13 cellular contexts compared by ENCODE assay signal in the genomic region with DNA sequence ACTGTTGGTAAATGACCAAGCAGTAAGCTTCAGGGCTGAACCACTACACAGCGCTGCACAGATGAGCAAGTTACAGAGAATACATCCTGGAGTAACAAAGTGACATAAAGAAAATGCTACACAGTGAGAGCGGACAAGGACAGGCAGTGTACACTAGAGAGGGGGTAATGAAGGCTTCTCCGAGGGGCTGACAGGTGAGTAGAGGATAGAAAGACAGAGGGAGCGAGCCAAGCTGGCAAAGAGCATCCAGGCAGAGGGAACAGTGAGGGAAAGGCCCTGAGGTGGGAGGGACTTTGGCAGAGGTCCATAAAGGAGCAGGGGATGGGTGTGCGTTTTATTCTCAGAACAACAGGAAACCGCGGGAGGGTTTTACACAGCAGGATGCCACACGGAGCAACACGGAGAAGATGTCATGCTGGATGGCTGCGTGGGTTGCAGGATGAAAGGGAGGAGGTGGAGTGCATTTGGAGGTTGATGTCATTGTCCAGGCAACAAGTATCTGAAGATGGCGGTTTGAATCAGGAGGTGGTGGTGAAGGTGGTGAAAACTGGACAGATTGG. TPM values are rescaled to one million over a fixed set of nuclear protein-coding genes. Genes with fewer than 3 reads are reported as not detected.
DNase-seq lines count a peak whose midpoint lies in the region; TF ChIP-seq lines count a peak whose summit lies in the region.
"Had no signal": no experiment of that assay in that cellular context is flagged by ENCODE, and none has a peak within 500 bp of the region (broad histone marks: within the 10 kb centered on the region; RNA-seq: fewer than 3 reads in every experiment).

No MANE protein-coding gene starts in this region.

- H3K4me1 Mint-ChIP-seq in type B pancreatic cell (ENCODE audit: unreplicated experiment) (no peaks in the 10 kb centered on the region), mesothelial cell of epicardium (no peaks in the 10 kb centered on the region)

- H3K36me3 Mint-ChIP-seq in type B pancreatic cell (no peaks in the 10 kb centered on the region), mesothelial cell of epicardium (no peaks in the 10 kb centered on the region)

- H3K4me3 Mint-ChIP-seq in type B pancreatic cell: no peak overlapping the region
- no peak overlapping the region for H3K4me3 Mint-ChIP-seq in mesothelial cell of epicardium

- H3K27ac Mint-ChIP-seq in type B pancreatic cell (no peak overlapping the region), mesothelial cell of epicardium (no peak overlapping the region)

- peak; percentile 4 to 22 for DNase-seq in NCI-H2081 (lab: John Stamatoyannopoulos, UW)
- no peak for DNase-seq in NCI-H2081 treated with DMSO at 0.1 percent for 48 hours (lab: John Stamatoyannopoulos, UW)
- peak; percentile 24 for DNase-seq in activated CD8-positive, alpha-beta memory T cell treated with anti-CD3 and anti-CD28 coated beads, Interleukin-2, amount 50 U/mL, for 1 hour (ENCODE audit: extremely low read depth)
- DNase-seq in choroid plexus epithelial cell (ENCODE audit: low read depth): peak; percentile 11
- peak; percentile 48 for DNase-seq in stimulated activated naive CD4-positive, alpha-beta T cell treated with Interleukin-2 at 50 U/mL for 16 hours (lab: John Stamatoyannopoulos, UW)
- DNase-seq in type B pancreatic cell (ENCODE audit: extremely low spot score, unreplicated experiment): no peak
- no peak for DNase-seq in mesothelial cell of epicardium (ENCODE audit: low spot score in 2 of 2, unreplicated experiment in 2 of 2)
- no peak for DNase-seq in glomerular visceral epithelial cell (ENCODE audit: extremely low spot score)
- DNase-seq: 8988T; KG1; left lung; NK-92 treated with Interleukin-12 subunit alpha and Interleukin-12 subunit beta, amount 100 ng/mL, for 24 hours; ovary had no signal

- H3K4me3 ChIP-seq in choroid plexus epithelial cell (ENCODE audit: low read depth, low read length): no peak overlapping the region
- H3K4me3 ChIP-seq: left lung, ovary had no signal

- TF ChIP-seq CTCF in choroid plexus epithelial cell (conservative IDR thresholded peaks at IDR 0.05; ENCODE audit: low read depth, low read length) (no peak), type B pancreatic cell (conservative IDR thresholded peaks at IDR 0.05) (no peak), mesothelial cell of epicardium (IDR thresholded peaks at IDR 0.05; ENCODE audit: unreplicated experiment) (no peak)

- H3K9me3 Mint-ChIP-seq in type B pancreatic cell (no peaks in the 10 kb centered on the region), mesothelial cell of epicardium (no peaks in the 10 kb centered on the region)

- peaks cover 56% of the 10 kb centered on the region for H3K27me3 Mint-ChIP-seq in type B pancreatic cell
- peaks cover 70% of the 10 kb centered on the region for H3K27me3 Mint-ChIP-seq in mesothelial cell of epicardium (ENCODE audit: low read depth)

RNA-seq across cellular contexts. Expression of a gene that starts 13.4 kb away (rescaled TPM):
- total RNA-seq in type B pancreatic cell (ENCODE audit: low replicate concordance): 3.4 and 15.1 TPM in 2 replicates
- total RNA-seq in mesothelial cell of epicardium: 0.89 to 1.0 TPM (median 0.99 TPM) in 3 replicates

Comparison
In these comparisons a context has a peak if more than half of its experiments do, and no peak if none do; other contexts are left out.
1. DNase-seq: peak in NCI-H2081 (2 of 2), activated CD8-positive, alpha-beta memory T cell treated with anti-CD3 and anti-CD28 coated beads, Interleukin-2, amount 50 U/mL, for 1 hour (single experiment), choroid plexus epithelial cell (single experiment) and stimulated activated naive CD4-positive, alpha-beta T cell treated with Interleukin-2 at 50 U/mL for 16 hours (single experiment); none in NCI-H2081 treated with DMSO at 0.1 percent for 48 hours (single experiment), type B pancreatic cell (single experiment), mesothelial cell of epicardium (0 of 2) and glomerular visceral epithelial cell (single experiment).